ENCODE assay signal across 8 cellular contexts in the genomic region with DNA sequence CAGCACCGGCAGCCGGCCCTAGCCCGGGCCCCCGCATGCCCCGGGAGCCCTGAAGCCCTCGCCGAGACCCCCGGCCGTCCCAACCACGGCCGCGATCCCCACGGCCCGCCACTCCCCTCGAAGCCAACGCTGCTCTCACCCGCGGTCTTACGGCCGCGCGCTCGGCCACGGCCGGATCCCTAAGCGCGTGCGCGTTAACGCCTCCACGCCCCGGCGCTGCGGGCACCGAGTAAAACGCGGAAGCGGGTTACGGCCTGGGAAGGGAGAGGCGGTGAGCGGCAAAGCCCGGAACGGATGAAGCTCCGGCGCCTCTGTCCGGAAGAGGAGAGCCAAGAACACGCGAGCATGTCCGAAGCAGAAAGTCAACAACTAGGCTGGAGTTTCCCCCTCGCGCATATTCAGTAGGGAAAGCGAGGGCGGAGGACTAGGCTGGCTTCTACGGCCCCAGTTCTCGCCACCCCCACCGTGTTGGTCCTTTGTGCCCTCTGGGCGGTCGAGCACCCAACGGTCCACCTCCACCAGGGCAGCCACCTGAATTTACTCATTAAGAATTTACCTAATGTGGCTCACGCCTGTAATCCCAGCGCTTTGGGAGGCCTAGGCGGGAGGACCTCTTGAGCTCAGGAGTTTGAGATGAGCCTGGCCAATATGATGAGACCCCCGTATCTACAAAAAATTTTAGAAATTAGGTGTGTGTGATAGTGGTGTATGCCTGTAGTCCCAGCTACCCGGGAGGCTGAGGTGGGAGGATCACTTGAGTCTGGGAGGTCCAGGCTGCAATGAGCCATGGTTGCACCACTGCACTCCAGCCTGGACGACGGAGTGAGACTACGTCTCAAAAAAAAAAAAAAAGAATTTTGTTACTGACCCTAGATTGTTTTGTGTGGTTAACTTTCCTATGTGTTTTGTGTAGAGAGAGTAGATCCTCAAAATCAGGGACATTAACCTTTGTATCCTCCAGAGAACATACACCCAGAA. TPM values are rescaled to one million over a fixed set of nuclear protein-coding genes. Genes with fewer than 3 reads are reported as not detected.
DNase-seq lines count a peak whose midpoint lies in the region; ATAC-seq and TF ChIP-seq lines count a peak whose summit lies in the region.

KANSL3 (minus strand) TSS at position 169 of the 978 bp plus-strand sequence. CDS start 1,177 bp downstream, outside the sequence.

- H3K36me3 ChIP-seq in parathyroid adenoma (ENCODE audit: control insufficient read depth, insufficient read depth, low read length) (no peaks in the 10 kb centered on the region), tibial nerve (peaks cover 0 to 18% (median 0%) of the 10 kb centered on the region in 3 donors)

- peak; percentile 89 for TF ChIP-seq POLR2A in GM10847 (IDR thresholded peaks at IDR 0.05; ENCODE audit: extremely low read depth, insufficient read length)
- peak; percentile 96 to 100 for TF ChIP-seq POLR2A in tibial nerve (IDR thresholded peaks at IDR 0.05)

- TF ChIP-seq EP300 in tibial nerve (IDR thresholded peaks at IDR 0.05) = peak; percentile 90 to 99

- WGBS in tibial nerve, 2 donors = 13 to 15% methylated on average over 34 to 40 of the region's 67 CpGs

- intact Hi-C loops in Right ventricle myocardium superior (cut with DNase I) = no loop called here

- H3K36me3 Mint-ChIP-seq in activated naive CD8-positive, alpha-beta T cell treated with anti-CD3 and anti-CD28 coated beads, Interleukin-2, amount 50 U/mL, for 24 hours (ENCODE audit: low read depth) = peaks cover 23% of the 10 kb centered on the region

- H3K27ac Mint-ChIP-seq in activated naive CD8-positive, alpha-beta T cell treated with anti-CD3 and anti-CD28 coated beads, Interleukin-2, amount 50 U/mL, for 24 hours = peak within 1 kb of the TSS; percentile 89

- peaks cover 4% of the 10 kb centered on the region for H3K27me3 Mint-ChIP-seq in activated naive CD8-positive, alpha-beta T cell treated with anti-CD3 and anti-CD28 coated beads, Interleukin-2, amount 50 U/mL, for 24 hours

- peak within 1 kb of the TSS; percentile 92 for H3K4me3 ChIP-seq in parathyroid adenoma (ENCODE audit: low read depth, low read length)
- H3K4me3 ChIP-seq in tibial nerve = peak within 1 kb of the TSS; percentile 66 to 93 (median 78)

- H3K9ac ChIP-seq in parathyroid adenoma = peak within 1 kb of the TSS; percentile 57

- peaks cover 16% of the 10 kb centered on the region for H3K4me1 ChIP-seq in parathyroid adenoma
- H3K4me1 ChIP-seq in tibial nerve = peaks cover 0 to 51% (median 20%) of the 10 kb centered on the region in 4 donors

- TF ChIP-seq CTCF in parathyroid adenoma (IDR thresholded peaks at IDR 0.05) (no peak), tibial nerve (IDR thresholded peaks at IDR 0.05) (peak in 2 of 5 experiments; percentile 63 to 84)

- H2AFZ ChIP-seq in parathyroid adenoma = peak within 1 kb of the TSS; percentile 88

- H3K4me3 Mint-ChIP-seq in activated naive CD8-positive, alpha-beta T cell treated with anti-CD3 and anti-CD28 coated beads, Interleukin-2, amount 50 U/mL, for 24 hours = peak within 1 kb of the TSS; percentile 89

- H3K27ac ChIP-seq in parathyroid adenoma = peak within 1 kb of the TSS; percentile 82
- H3K27ac ChIP-seq in tibial nerve = peak within 1 kb of the TSS; percentile 93 to 96 (median 95)

- H3K4me1 Mint-ChIP-seq in activated naive CD8-positive, alpha-beta T cell treated with anti-CD3 and anti-CD28 coated beads, Interleukin-2, amount 50 U/mL, for 24 hours = peaks cover 38% of the 10 kb centered on the region

- DNase-seq in NCI-H128 (lab: John Stamatoyannopoulos, UW; ENCODE audit: unreplicated experiment) (peak; percentile 92), SW480 (ENCODE audit: low spot score) (peak; percentile 90), Right ventricle myocardium superior (peak; percentile 95), tibial nerve (ENCODE audit: low spot score in 2 of 2) (peak; percentile 77 to 81)
- peak; percentile 91 for DNase-seq in activated naive CD8-positive, alpha-beta T cell treated with anti-CD3 and anti-CD28 coated beads, Interleukin-2, amount 50 U/mL, for 24 hours

- peak within 1 kb of the TSS; percentile 91 for H3K4me2 ChIP-seq in parathyroid adenoma (ENCODE audit: low read length)

- no peaks in the 10 kb centered on the region for H3K9me3 Mint-ChIP-seq in activated naive CD8-positive, alpha-beta T cell treated with anti-CD3 and anti-CD28 coated beads, Interleukin-2, amount 50 U/mL, for 24 hours

- no peaks in the 10 kb centered on the region for H3K9me3 ChIP-seq in parathyroid adenoma (ENCODE audit: control insufficient read depth, low read length)
- H3K9me3 ChIP-seq in tibial nerve = no peaks in the 10 kb centered on the region

- ATAC-seq in HG02678 (IDR thresholded peaks at IDR 0.05; ENCODE audit: unreplicated experiment) (peak; percentile 81), Right ventricle myocardium superior (ENCODE audit: poor library complexity) (peak; percentile 91)
- ATAC-seq in activated naive CD8-positive, alpha-beta T cell treated with anti-CD3 and anti-CD28 coated beads, Interleukin-2, amount 50 U/mL, for 24 hours = peak; percentile 67

- H3K27me3 ChIP-seq in parathyroid adenoma (ENCODE audit: control insufficient read depth, insufficient read depth, low read length) = no peaks in the 10 kb centered on the region
- no peaks in the 10 kb centered on the region for H3K27me3 ChIP-seq in tibial nerve

- H3K79me2 ChIP-seq in parathyroid adenoma = peaks cover 21% of the 10 kb centered on the region

RNA-seq across cellular contexts. Expression of gene KANSL3, which starts in this region (rescaled TPM):
- total RNA-seq in Right ventricle myocardium superior = 31.8 TPM
- total RNA-seq in tibial nerve = 10 to 100 TPM; 55.7 to 87.0 (median 59.2) TPM

Comparison
In these comparisons a context has a peak if more than half of its experiments do, and no peak if none do; other contexts are left out.
1. Peak in every context shown above with its lines: DNase-seq, ATAC-seq, H3K4me3 ChIP-seq and H3K27ac ChIP-seq.